ENCODE assay signal across 18 cellular contexts in the genomic region with DNA sequence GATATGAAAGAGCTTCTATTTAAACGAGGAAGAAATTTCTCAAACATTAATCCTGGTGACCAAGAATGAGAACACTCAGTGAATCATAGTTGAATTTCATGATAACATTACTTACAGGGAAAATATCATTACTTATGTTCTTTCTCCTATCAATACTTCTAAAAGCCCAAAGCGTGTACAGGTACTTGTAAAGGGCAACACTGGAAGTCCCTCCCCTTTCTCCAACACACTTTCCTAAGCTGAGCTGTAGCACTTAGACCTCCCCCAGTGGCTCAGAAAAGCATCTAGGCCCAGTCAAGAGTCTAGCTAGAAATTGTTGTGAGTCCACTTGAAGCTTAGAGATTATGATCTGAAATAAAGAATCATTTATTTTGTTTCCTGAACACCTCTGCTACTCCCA.
"Had no signal": no experiment of that assay in that cellular context is flagged by ENCODE, and none has a peak within 500 bp of the region (broad histone marks: within the 10 kb centered on the region; RNA-seq: fewer than 3 reads in every experiment).

No MANE protein-coding gene starts in this region.

- DNase-seq: activated CD4-positive, alpha-beta T cell treated with anti-CD3 and anti-CD28 coated beads, Interleukin-2, amount 10 ng/mL, durations not matched to agents 7 days and 5 days; activated effector memory CD4-positive, alpha-beta T cell treated with anti-CD3 and anti-CD28 coated beads, Interleukin-2, amount 50 U/mL, for 16 hours; activated T-cell treated with anti-CD3 and anti-CD28 coated beads for 4 hours; amygdala; effector memory CD8-positive, alpha-beta T cell; erythroblast; glutamatergic neuron; mucosa of descending colon; naive thymus-derived CD8-positive, alpha-beta T cell; substantia nigra; SW 1271; WERI-Rb-1 had no signal

- H3K27me3 ChIP-seq: neutrophil had no signal

- H3K9me3 ChIP-seq: mucosa of descending colon, neutrophil had no signal

- H3K4me1 Mint-ChIP-seq: naive thymus-derived CD8-positive, alpha-beta T cell had no signal

- H3K4me3 ChIP-seq: mucosa of descending colon, skin epidermis had no signal

- H3K9me3 Mint-ChIP-seq: activated CD4-positive, alpha-beta T cell treated with anti-CD3 and anti-CD28 coated beads, Interleukin-2, amount 10 ng/mL, durations not matched to agents 7 days and 5 days; activated naive CD4-positive, alpha-beta T cell treated with anti-CD3 and anti-CD28 coated beads, Interleukin-2, amount 50 U/mL, for 72 hours; brain; effector memory CD8-positive, alpha-beta T cell; type B pancreatic cell had no signal

- H3K4me3 Mint-ChIP-seq: activated CD4-positive, alpha-beta T cell treated with anti-CD3 and anti-CD28 coated beads, Interleukin-2, amount 10 ng/mL, durations not matched to agents 7 days and 5 days; brain; effector memory CD8-positive, alpha-beta T cell; naive thymus-derived CD8-positive, alpha-beta T cell; type B pancreatic cell had no signal

- ATAC-seq: effector memory CD8-positive, alpha-beta T cell; left lobe of liver; mucosa of descending colon; naive thymus-derived CD8-positive, alpha-beta T cell had no signal

- H3K27ac ChIP-seq: neutrophil, WERI-Rb-1 had no signal

- H3K36me3 ChIP-seq: neutrophil, WERI-Rb-1 had no signal

- H3K27ac Mint-ChIP-seq: activated CD4-positive, alpha-beta T cell treated with anti-CD3 and anti-CD28 coated beads, Interleukin-2, amount 10 ng/mL, durations not matched to agents 7 days and 5 days; activated naive CD4-positive, alpha-beta T cell treated with anti-CD3 and anti-CD28 coated beads, Interleukin-2, amount 50 U/mL, for 72 hours; brain; type B pancreatic cell had no signal

- H3K36me3 Mint-ChIP-seq: brain, type B pancreatic cell had no signal

- H3K27me3 Mint-ChIP-seq: activated CD4-positive, alpha-beta T cell treated with anti-CD3 and anti-CD28 coated beads, Interleukin-2, amount 10 ng/mL, durations not matched to agents 7 days and 5 days; effector memory CD8-positive, alpha-beta T cell; naive thymus-derived CD8-positive, alpha-beta T cell; type B pancreatic cell had no signal
